ENCODE assay signal across 8 cellular contexts in the genomic region with DNA sequence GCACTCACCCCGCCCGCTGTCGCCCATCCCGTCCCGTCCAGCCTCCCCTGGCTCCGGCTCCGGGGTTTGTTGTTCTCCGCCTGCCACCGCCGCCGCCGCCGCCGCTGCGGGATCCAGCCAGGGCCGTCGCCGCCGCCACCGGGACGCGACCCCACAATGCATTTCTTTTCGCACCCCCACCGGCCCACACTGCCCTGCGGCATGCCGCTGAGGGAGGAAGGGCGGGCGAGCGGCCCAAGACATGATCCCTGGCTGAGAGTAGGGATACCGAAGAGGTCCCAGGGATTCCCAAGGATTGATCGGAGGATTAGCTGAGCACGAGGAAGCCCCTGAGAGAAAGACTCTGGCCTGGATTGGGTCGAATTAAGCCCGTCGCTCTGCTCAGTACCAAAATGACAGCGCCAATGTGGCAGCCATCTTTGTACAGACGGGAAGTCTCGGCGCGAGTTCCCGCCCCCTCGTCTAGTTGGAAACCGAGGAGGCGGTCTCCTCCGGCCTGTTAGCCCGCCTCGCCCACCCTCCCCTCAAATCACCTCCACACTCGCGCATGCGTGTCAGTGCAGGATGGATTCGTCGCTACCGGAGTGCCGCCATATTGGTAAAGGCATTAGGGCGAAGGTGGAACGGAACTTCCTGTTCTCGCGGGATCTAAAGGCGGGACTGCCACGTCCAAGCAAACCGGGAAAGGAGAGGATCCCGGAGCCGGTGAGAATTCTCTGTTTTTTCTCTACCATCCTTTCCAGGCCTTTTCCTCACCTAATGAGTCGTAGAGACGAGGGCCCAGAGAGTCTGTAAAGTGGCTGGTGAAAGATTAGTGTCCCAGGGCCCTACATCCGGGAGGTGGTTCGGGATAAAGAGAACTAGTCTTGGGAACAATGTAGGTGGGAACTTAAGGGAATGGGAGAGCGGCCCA. TPM values are rescaled to one million over a fixed set of nuclear protein-coding genes. Genes with fewer than 3 reads are reported as not detected.
A peak's percentile ranks its signal among the peaks of the same experiment; 100 is the strongest.
DNase-seq lines count a peak whose midpoint lies in the region; ATAC-seq and TF ChIP-seq lines count a peak whose summit lies in the region.

A gene (minus strand): TSS at position 432 of the 913 bp plus-strand sequence. CDS start 189 bp downstream, at position 243.
A gene with protein sequence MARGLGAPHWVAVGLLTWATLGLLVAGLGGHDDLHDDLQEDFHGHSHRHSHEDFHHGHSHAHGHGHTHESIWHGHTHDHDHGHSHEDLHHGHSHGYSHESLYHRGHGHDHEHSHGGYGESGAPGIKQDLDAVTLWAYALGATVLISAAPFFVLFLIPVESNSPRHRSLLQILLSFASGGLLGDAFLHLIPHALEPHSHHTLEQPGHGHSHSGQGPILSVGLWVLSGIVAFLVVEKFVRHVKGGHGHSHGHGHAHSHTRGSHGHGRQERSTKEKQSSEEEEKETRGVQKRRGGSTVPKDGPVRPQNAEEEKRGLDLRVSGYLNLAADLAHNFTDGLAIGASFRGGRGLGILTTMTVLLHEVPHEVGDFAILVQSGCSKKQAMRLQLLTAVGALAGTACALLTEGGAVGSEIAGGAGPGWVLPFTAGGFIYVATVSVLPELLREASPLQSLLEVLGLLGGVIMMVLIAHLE (plus strand): TSS at position 634 of the 913 bp plus-strand sequence. CDS start 379 bp downstream, outside the sequence.

- WGBS in psoas muscle, 3 donors = 0% methylated on average over 64 to 68 of the region's 68 CpGs
- WGBS in urinary bladder = under 1% methylated on average over 68 of the region's 68 CpGs

- no peak for TF ChIP-seq CTCF in GM13977 (IDR thresholded peaks at IDR 0.05; ENCODE audit: extremely low read depth, insufficient read depth, missing control alignments)
- no peak for TF ChIP-seq CTCF in ascending aorta (IDR thresholded peaks at IDR 0.05)
- no peak for TF ChIP-seq CTCF in right atrium auricular region (IDR thresholded peaks at IDR 0.05)
- no peak for TF ChIP-seq CTCF in psoas muscle (IDR thresholded peaks at IDR 0.05)

- H3K4me3 ChIP-seq in ascending aorta = peak within 1 kb of the TSS; percentile 90 to 91
- peak within 1 kb of the TSS; percentile 58 to 74 for H3K4me3 ChIP-seq in right atrium auricular region
- H3K4me3 ChIP-seq in psoas muscle = peak within 1 kb of the TSS; percentile 81
- peak within 1 kb of the TSS; percentile 82 for H3K4me3 ChIP-seq in urinary bladder (ENCODE audit: low read depth, low read length)

- H3K9me3 ChIP-seq in ascending aorta = no peaks in the 10 kb centered on the region
- no peaks in the 10 kb centered on the region for H3K9me3 ChIP-seq in right atrium auricular region
- H3K9me3 ChIP-seq in psoas muscle = no peaks in the 10 kb centered on the region

- H3K27me3 ChIP-seq in ascending aorta = no peaks in the 10 kb centered on the region
- no peaks in the 10 kb centered on the region for H3K27me3 ChIP-seq in right atrium auricular region
- no peaks in the 10 kb centered on the region for H3K27me3 ChIP-seq in psoas muscle (ENCODE audit: insufficient read depth in 3 of 3, low read length in 2 of 3)

- ATAC-seq in HG02970 (IDR thresholded peaks at IDR 0.05; ENCODE audit: low FRiP score, unreplicated experiment) (peak; percentile 57), psoas muscle (peak; percentile 82 to 86 (median 84))

- intact Hi-C loops in ascending aorta (cut with DNase I) (loop anchor here (1.0 to 5.0 kb wide), 6 partner anchors 8 to 228 kb away; a partner anchor contains a TSS), psoas muscle (cut with DNase I) (loop anchor here (5.0 to 10.0 kb wide), 2 partner anchors 214 to 228 kb away; a partner anchor contains a TSS)

- in situ Hi-C loops in GM13977 (cut with MboI; ENCODE audit: low pct_unique_long_range_greater_than_20kb, low sequenced_read_pairs, unreplicated experiment) = no loop called here

- H3K36me3 ChIP-seq in ascending aorta (peaks cover 28 to 35% of the 10 kb centered on the region in 2 donors), right atrium auricular region (peaks cover 44% of the 10 kb centered on the region), psoas muscle (ENCODE audit: insufficient read depth in 1 of 2, low read depth in 1 of 2) (peaks cover 11 to 50% of the 10 kb centered on the region in 2 donors), urinary bladder (ENCODE audit: insufficient read depth) (no peaks in the 10 kb centered on the region)

- DNase-seq in GM13977 (ENCODE audit: low spot score) (peak; percentile 99), NCI-H2029 treated with DMSO at 0.1 percent for 48 hours (lab: John Stamatoyannopoulos, UW) (peak; percentile 94), T-helper 22 cell (ENCODE audit: low read depth) (peak; percentile 99), ascending aorta (ENCODE audit: low spot score in 2 of 2) (peak; percentile 99 to 100), right atrium auricular region (ENCODE audit: low spot score) (peak; percentile 100), psoas muscle (peak; percentile 100)

- H3K4me1 ChIP-seq in ascending aorta (peaks cover 16 to 32% of the 10 kb centered on the region in 2 donors), right atrium auricular region (peaks cover 0 to 67% of the 10 kb centered on the region in 2 donors), psoas muscle (peaks cover 32% of the 10 kb centered on the region), urinary bladder (ENCODE audit: insufficient read depth) (peaks cover 2% of the 10 kb centered on the region)

- peak within 1 kb of the TSS; percentile 95 to 97 for H3K27ac ChIP-seq in ascending aorta
- peak within 1 kb of the TSS; percentile 94 to 95 for H3K27ac ChIP-seq in right atrium auricular region
- H3K27ac ChIP-seq in psoas muscle = peak within 1 kb of the TSS; percentile 92
- peak within 1 kb of the TSS; percentile 94 for H3K27ac ChIP-seq in urinary bladder (ENCODE audit: low read depth)

RNA-seq across cellular contexts. Expression of the first gene that starts in this region (rescaled TPM):
- total RNA-seq in ascending aorta = 21.6 TPM
- total RNA-seq in right atrium auricular region = 10 to 100 TPM; 17.1 to 17.4 TPM
- total RNA-seq in psoas muscle = 10 to 100 TPM; 31.3 to 43.7 (median 36.0) TPM
- polyA plus RNA-seq in psoas muscle = 10 to 100 TPM; 19.2 to 45.9 (median 29.3) TPM
- total RNA-seq in urinary bladder = 21.4 TPM
- polyA plus RNA-seq in urinary bladder = 41.6 TPM

RNA-seq across cellular contexts. Expression of the second gene that starts in this region (rescaled TPM):
- 59.7 TPM for total RNA-seq in ascending aorta
- 10 to 100 TPM; 67.0 to 70.0 TPM for total RNA-seq in right atrium auricular region
- 10 to 100 TPM; 17.6 to 41.4 (median 28.4) TPM for total RNA-seq in psoas muscle
- 100 to 1,000 TPM in 1 of 3 donors, 10 to 100 TPM in 2; 44.8 to 126 (median 53.5) TPM for polyA plus RNA-seq in psoas muscle
- 60.0 TPM for total RNA-seq in urinary bladder
- 77.1 TPM for polyA plus RNA-seq in urinary bladder

Comparison
In these comparisons a context has a peak if more than half of its experiments do, and no peak if none do; other contexts are left out.
1. Peak in every context shown above with its lines: DNase-seq, ATAC-seq, H3K4me3 ChIP-seq and H3K27ac ChIP-seq.